In the genomic region with DNA sequence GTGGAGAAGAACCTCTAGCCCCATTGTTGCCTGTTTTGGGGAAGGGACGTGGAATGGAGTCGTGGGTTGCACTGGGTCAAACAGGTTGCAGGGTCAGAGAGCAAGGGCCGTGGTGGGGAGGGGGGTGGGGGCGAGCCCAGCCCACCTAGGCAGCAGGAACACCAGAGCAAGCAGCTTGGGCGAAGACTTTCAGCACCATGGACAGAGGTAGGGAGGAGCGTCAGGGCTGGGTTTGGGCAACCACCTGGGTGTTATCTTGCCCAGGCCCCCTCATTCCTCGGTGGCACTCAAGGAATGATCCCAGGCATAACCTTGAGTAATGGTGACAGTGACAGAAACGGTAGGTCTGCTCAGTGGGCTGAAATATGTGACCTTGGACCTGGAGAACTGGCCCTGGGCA, we compare ENCODE assay signal across 11 cellular contexts. TPM values are rescaled to one million over a fixed set of nuclear protein-coding genes. Genes with fewer than 3 reads are reported as not detected.
DNase-seq lines count a peak whose midpoint lies in the region; ATAC-seq and TF ChIP-seq lines count a peak whose summit lies in the region.
"Had no signal": no experiment of that assay in that cellular context is flagged by ENCODE, and none has a peak within 500 bp of the region (broad histone marks: within the 10 kb centered on the region; RNA-seq: fewer than 3 reads in every experiment).

No MANE protein-coding gene starts in this region.

- no peak overlapping the region for H3K27ac Mint-ChIP-seq in endodermal cell

- H3K27me3 Mint-ChIP-seq in endodermal cell (ENCODE audit: insufficient read depth), result peaks cover 9% of the 10 kb centered on the region

- no peak for TF ChIP-seq CTCF in endodermal cell (conservative IDR thresholded peaks at IDR 0.05)

- WGBS in endodermal cell (ENCODE audit: insufficient coverage in 1 of 2, insufficient read length in 1 of 2), 2 experiments, result 41 to 42% methylated on average over 5 to 8 of the region's 8 CpGs

- ATAC-seq in GM21737 (IDR thresholded peaks at IDR 0.05; ENCODE audit: unreplicated experiment), result no peak
- ATAC-seq: mucosa of descending colon had no signal

- DNase-seq in activated gamma-delta T cell treated with Interleukin-2 at 50 U/mL for 16 hours, result peak; percentile 15
- no peak for DNase-seq in activated gamma-delta T cell (lab: John Stamatoyannopoulos, UW)
- DNase-seq in RPMI7951 (ENCODE audit: low read depth), result peak; percentile 17
- peak; percentile 89 for DNase-seq in endodermal cell
- DNase-seq in renal cortical epithelial cell (ENCODE audit: low read depth), result peak; percentile 5
- DNase-seq in foreskin melanocyte, result no peak
- no peak for DNase-seq in GOT3 (lab: John Stamatoyannopoulos, UW)
- DNase-seq: NCI-H82, WERI-Rb-1 had no signal

- H3K27ac ChIP-seq in endodermal cell (ENCODE audit: low read depth, low read length), result no peak overlapping the region
- H3K27ac ChIP-seq: WERI-Rb-1 had no signal

- no peak overlapping the region for H3K4me3 ChIP-seq in endodermal cell (ENCODE audit: low read length)
- H3K4me3 ChIP-seq: mucosa of descending colon had no signal

- H3K36me3 ChIP-seq in endodermal cell (ENCODE audit: control insufficient read depth, insufficient read depth, low read length), result no peaks in the 10 kb centered on the region
- H3K36me3 ChIP-seq: WERI-Rb-1 had no signal

- H3K4me3 Mint-ChIP-seq in endodermal cell, result no peak overlapping the region

- no peaks in the 10 kb centered on the region for H3K27me3 ChIP-seq in endodermal cell (ENCODE audit: control insufficient read depth, insufficient read depth, low read length, poor library complexity, severe bottlenecking)

- H3K36me3 Mint-ChIP-seq in endodermal cell (ENCODE audit: low read depth), result no peaks in the 10 kb centered on the region

- no peak overlapping the region for H3K9ac ChIP-seq in endodermal cell (ENCODE audit: extremely low read depth, low read length, poor library complexity, severe bottlenecking)

- H3K4me1 Mint-ChIP-seq in endodermal cell, result no peaks in the 10 kb centered on the region

- no peaks in the 10 kb centered on the region for H3K4me1 ChIP-seq in endodermal cell (ENCODE audit: control insufficient read depth, insufficient read depth, low read length)

- no peaks in the 10 kb centered on the region for H3K9me3 Mint-ChIP-seq in endodermal cell

- no peaks in the 10 kb centered on the region for H3K9me3 ChIP-seq in endodermal cell (ENCODE audit: control insufficient read depth, low read length)
- H3K9me3 ChIP-seq: mucosa of descending colon had no signal

RNA-seq across cellular contexts. Expression of a gene that starts 45.9 kb away (rescaled TPM):
- 42.5 and 45.4 TPM in 2 replicates for total RNA-seq in RPMI7951 (2014; rRNA removed; shearing (Covaris generic))
- total RNA-seq in endodermal cell (10 to 100 TPM; 30.1 to 32.2 TPM), renal cortical epithelial cell (32.1 and 64.8 TPM in 2 replicates)
- 27.7 TPM for polyA plus RNA-seq in endodermal cell (2013, experiment 1 of 2)
- polyA plus RNA-seq in endodermal cell (2013, experiment 2 of 2), result 24.2 TPM

RNA-seq across cellular contexts. Expression of a gene that starts 54.6 kb away (rescaled TPM):
- total RNA-seq in RPMI7951 (2014; rRNA removed; shearing (Covaris generic)), result 39.7 and 49.1 TPM in 2 replicates
- 10 to 100 TPM in 1 of 2 donors, 1 to 10 TPM in 1; 8.5 to 14.6 TPM for total RNA-seq in endodermal cell
- polyA plus RNA-seq in endodermal cell (2013, experiment 1 of 2), result 14.7 TPM
- 11.5 TPM for polyA plus RNA-seq in endodermal cell (2013, experiment 2 of 2)
- 31.4 and 45.7 TPM in 2 replicates for total RNA-seq in renal cortical epithelial cell

RNA-seq across cellular contexts. Expression of a gene that starts 54.7 kb away (rescaled TPM):
- total RNA-seq in RPMI7951 (2014; rRNA removed; shearing (Covaris generic)), result 26.2 and 35.7 TPM in 2 replicates
- total RNA-seq in endodermal cell (10 to 100 TPM; 21.8 TPM), renal cortical epithelial cell (17.1 and 24.5 TPM in 2 replicates)
- 34.3 TPM for polyA plus RNA-seq in endodermal cell (2013, experiment 1 of 2)
- 30.3 TPM for polyA plus RNA-seq in endodermal cell (2013, experiment 2 of 2)

RNA-seq across cellular contexts. Expression of a gene that starts 59.7 kb away (rescaled TPM):
- total RNA-seq in RPMI7951 (2014; rRNA removed; shearing (Covaris generic)), result 2.9 and 5.2 TPM in 2 replicates
- total RNA-seq in endodermal cell, result 1 to 10 TPM in 1 of 2 donors, under 1 TPM in 1; 0.22 to 1.4 TPM
- 4.4 TPM for polyA plus RNA-seq in endodermal cell (2013, experiment 1 of 2)
- polyA plus RNA-seq in endodermal cell (2013, experiment 2 of 2), result 2.6 TPM
- total RNA-seq in renal cortical epithelial cell, result 0.35 and 4.7 TPM in 2 replicates

Comparison
In these comparisons a context has a peak if more than half of its experiments do, and no peak if none do; other contexts are left out.
1. DNase-seq: peak in activated gamma-delta T cell treated with Interleukin-2 at 50 U/mL for 16 hours (single experiment), RPMI7951 (single experiment), endodermal cell (single experiment) and renal cortical epithelial cell (single experiment); none in activated gamma-delta T cell (single experiment), foreskin melanocyte (single experiment) and GOT3 (single experiment).